ENCODE assay signal across 9 cellular contexts in genomic region chr7:53113424-53113823, GRCh38.
"Had no signal": no experiment of that assay in that cellular context is flagged by ENCODE, and none has a peak within 500 bp of the region (broad histone marks: within the 10 kb centered on the region; RNA-seq: fewer than 3 reads in every experiment).

No MANE protein-coding gene starts in this region.

- H3K4me3 Mint-ChIP-seq: HFFc6, IgD-negative memory B cell had no signal

- ATAC-seq: HCT116, HepG2 had no signal

- H3K36me3 ChIP-seq: HAP-1 had no signal

- H2AFZ ChIP-seq: GM23248 had no signal

- H3K4me3 ChIP-seq: GM23248, HAP-1 had no signal

- H3K9me3 Mint-ChIP-seq: HFFc6 had no signal

- H3K36me3 Mint-ChIP-seq: IgD-negative memory B cell had no signal

- DNase-seq: GM23248, GOT3, H7, HFFc6 had no signal

- H3K9me3 ChIP-seq: HAP-1 had no signal

- H3K27ac Mint-ChIP-seq: HFFc6, IgD-negative memory B cell had no signal

- H3K9ac ChIP-seq: GM23248 had no signal

- H3K4me1 ChIP-seq: HAP-1 had no signal

- H3K27me3 Mint-ChIP-seq: IgD-negative memory B cell had no signal

- H3K27ac ChIP-seq: GM23248, HL-60 had no signal

- H3K4me1 Mint-ChIP-seq: IgD-negative memory B cell had no signal
